Comparison of ENCODE assay signal across 9 cellular contexts in the genomic region with DNA sequence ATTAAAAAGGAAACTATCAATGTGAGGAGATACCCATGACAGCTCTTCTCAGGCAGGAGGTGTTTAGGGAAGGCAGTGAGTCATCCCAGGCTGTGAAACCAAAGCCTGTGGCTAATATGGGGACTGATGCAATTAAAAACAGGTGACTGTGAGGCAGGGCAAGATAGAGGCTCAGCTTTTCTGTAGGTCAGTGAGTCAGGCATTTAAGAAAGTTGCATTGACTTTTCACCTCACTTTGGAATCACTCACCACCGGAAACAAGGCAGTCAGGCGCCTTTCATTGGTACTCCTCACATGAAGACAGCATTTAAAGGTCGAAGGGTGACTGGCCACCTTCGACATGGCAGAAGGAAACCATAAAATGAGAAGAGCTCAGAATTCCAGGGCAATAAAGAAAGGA. TPM values are rescaled to one million over a fixed set of nuclear protein-coding genes. Genes with fewer than 3 reads are reported as not detected.
DNase-seq lines count a peak whose midpoint lies in the region; ATAC-seq, FAIRE-seq and TF ChIP-seq lines count a peak whose summit lies in the region.
"Had no signal": no experiment of that assay in that cellular context is flagged by ENCODE, and none has a peak within 500 bp of the region (broad histone marks: within the 10 kb centered on the region; RNA-seq: fewer than 3 reads in every experiment).

No MANE protein-coding gene starts in this region.

- H3K27me3 Mint-ChIP-seq in GM23338 (ENCODE audit: insufficient read depth, low read depth, poor library complexity): peaks cover 1% of the 10 kb centered on the region

- DNase-seq in NCI-H460 (ENCODE audit: extremely low read depth, low read depth) (peak; percentile 21), kidney epithelial cell (ENCODE audit: low read depth) (peak; percentile 92), epidermal melanocyte (ENCODE audit: insufficient read length, low spot score) (no peak), GM23338 (ENCODE audit: low spot score) (no peak), esophagus muscularis mucosa (ENCODE audit: extremely low spot score) (no peak), D721Med (ENCODE audit: insufficient read length, low spot score) (no peak)
- DNase-seq: T1000 had no signal

- peak overlapping the region; percentile 27; the same call in 1 of the 2 replicates for H3K27ac ChIP-seq in HEK293 (ENCODE audit: extremely low read depth, low read depth, low read length)
- H3K27ac ChIP-seq in GM23338 (ENCODE audit: low read depth): no peak overlapping the region
- H3K27ac ChIP-seq in esophagus muscularis mucosa (replicated peaks in 1 of 4): no peak overlapping the region

- CTCF ChIA-PET in HEK293 (lab: Yijun Ruan, JAX): interaction anchor here (0.8 to 1.6 kb wide), 3 partner anchors 10 to 229 kb away, joined by 3 to 4 read pairs (median 3); no protein-coding TSS in a partner anchor

- peaks cover 4% of the 10 kb centered on the region; the same call in 2 of the 3 replicates for H3K4me1 Mint-ChIP-seq in GM23338

- ATAC-seq in GM18519 (IDR thresholded peaks at IDR 0.05; ENCODE audit: low FRiP score, unreplicated experiment) (peak; percentile 45), GM23338 (no peak)

- TF ChIP-seq EP300 in esophagus muscularis mucosa (IDR thresholded peaks at IDR 0.05): no peak

- H3K36me3 Mint-ChIP-seq in GM23338 (ENCODE audit: low read depth): no peaks in the 10 kb centered on the region

- H3K27me3 ChIP-seq in kidney epithelial cell (ENCODE audit: control insufficient read depth, insufficient read depth, low read length) (no peaks in the 10 kb centered on the region), GM23338 (ENCODE audit: insufficient read depth) (no peaks in the 10 kb centered on the region), esophagus muscularis mucosa (no peaks in the 10 kb centered on the region)

- no peak for TF ChIP-seq POLR2A in esophagus muscularis mucosa (IDR thresholded peaks at IDR 0.05; ENCODE audit: low read depth)

- H3K27ac Mint-ChIP-seq in GM23338: no peak overlapping the region

- no peaks in the 10 kb centered on the region for H3F3A ChIP-seq in GM23338 (replicated peaks; ENCODE audit: low read depth)

- POLR2A ChIA-PET in HEK293 (lab: Yijun Ruan, JAX): no interaction called here

- H3K4me1 ChIP-seq in HEK293 (ENCODE audit: control insufficient read depth, insufficient read depth, low read length) (no peaks in the 10 kb centered on the region), GM23338 (ENCODE audit: insufficient read depth) (no peaks in the 10 kb centered on the region), esophagus muscularis mucosa (no peaks in the 10 kb centered on the region)

- 71% methylated on average over 4 of the region's 4 CpGs for WGBS in esophagus muscularis mucosa

- H4K20me1 ChIP-seq in GM23338 (replicated peaks; ENCODE audit: insufficient read depth): no peaks in the 10 kb centered on the region

- H3K9me3 ChIP-seq in HEK293 (ENCODE audit: control insufficient read depth, insufficient read depth, low read depth, low read length) (no peaks in the 10 kb centered on the region), esophagus muscularis mucosa (no peaks in the 10 kb centered on the region)

- H3K4me3 ChIP-seq in HEK293 (ENCODE audit: low read depth, low read length): no peak overlapping the region
- no peak overlapping the region for H3K4me3 ChIP-seq in kidney epithelial cell (ENCODE audit: low read depth, low read length)
- no peak overlapping the region for H3K4me3 ChIP-seq in GM23338
- no peak overlapping the region for H3K4me3 ChIP-seq in esophagus muscularis mucosa

- TF ChIP-seq CTCF in HEK293 (tag by site-specific recombination; IDR thresholded peaks at IDR 0.05) (no peak), kidney epithelial cell (IDR thresholded peaks at IDR 0.05; ENCODE audit: insufficient read depth, low read length, poor library complexity, severe bottlenecking) (no peak), GM23338 (conservative IDR thresholded peaks at IDR 0.05; ENCODE audit: low read depth in 2 of 2) (no peak), esophagus muscularis mucosa (IDR thresholded peaks at IDR 0.05) (no peak), D721Med (IDR thresholded peaks at IDR 0.05; ENCODE audit: insufficient read depth, missing control alignments) (no peak)

- intact Hi-C loops in esophagus muscularis mucosa (cut with DNase I): no loop called here

- no peak overlapping the region for H2AFZ ChIP-seq in GM23338

- no peaks in the 10 kb centered on the region for H3K79me2 ChIP-seq in GM23338 (replicated peaks; ENCODE audit: insufficient read depth)

- H3K36me3 ChIP-seq in HEK293 (ENCODE audit: control insufficient read depth in 2 of 2, insufficient read depth in 1 of 2, low read length in 2 of 2): no peaks in the 10 kb centered on the region
- H3K36me3 ChIP-seq in kidney epithelial cell (ENCODE audit: control insufficient read depth, insufficient read depth, low read length): no peaks in the 10 kb centered on the region
- no peaks in the 10 kb centered on the region for H3K36me3 ChIP-seq in GM23338 (ENCODE audit: insufficient read depth)
- H3K36me3 ChIP-seq in esophagus muscularis mucosa: no peaks in the 10 kb centered on the region

- H3K4me3 Mint-ChIP-seq in GM23338: no peak overlapping the region

- no peaks in the 10 kb centered on the region; the same call in 2 of the 3 replicates for H3K9me3 Mint-ChIP-seq in GM23338

- peaks cover 24% of the 10 kb centered on the region for H3K9me2 ChIP-seq in GM23338 (ENCODE audit: insufficient read depth)

- no peak for FAIRE-seq in D721Med (lab: Jason Lieb, UNC)

- no peak overlapping the region for H3K4me2 ChIP-seq in GM23338

TF ChIP-seq in HEK293, 187 proteins besides CTCF, POLR2A, EP300 and RAD21 (continues in another document):
- TF ChIP-seq, protein P1, sequence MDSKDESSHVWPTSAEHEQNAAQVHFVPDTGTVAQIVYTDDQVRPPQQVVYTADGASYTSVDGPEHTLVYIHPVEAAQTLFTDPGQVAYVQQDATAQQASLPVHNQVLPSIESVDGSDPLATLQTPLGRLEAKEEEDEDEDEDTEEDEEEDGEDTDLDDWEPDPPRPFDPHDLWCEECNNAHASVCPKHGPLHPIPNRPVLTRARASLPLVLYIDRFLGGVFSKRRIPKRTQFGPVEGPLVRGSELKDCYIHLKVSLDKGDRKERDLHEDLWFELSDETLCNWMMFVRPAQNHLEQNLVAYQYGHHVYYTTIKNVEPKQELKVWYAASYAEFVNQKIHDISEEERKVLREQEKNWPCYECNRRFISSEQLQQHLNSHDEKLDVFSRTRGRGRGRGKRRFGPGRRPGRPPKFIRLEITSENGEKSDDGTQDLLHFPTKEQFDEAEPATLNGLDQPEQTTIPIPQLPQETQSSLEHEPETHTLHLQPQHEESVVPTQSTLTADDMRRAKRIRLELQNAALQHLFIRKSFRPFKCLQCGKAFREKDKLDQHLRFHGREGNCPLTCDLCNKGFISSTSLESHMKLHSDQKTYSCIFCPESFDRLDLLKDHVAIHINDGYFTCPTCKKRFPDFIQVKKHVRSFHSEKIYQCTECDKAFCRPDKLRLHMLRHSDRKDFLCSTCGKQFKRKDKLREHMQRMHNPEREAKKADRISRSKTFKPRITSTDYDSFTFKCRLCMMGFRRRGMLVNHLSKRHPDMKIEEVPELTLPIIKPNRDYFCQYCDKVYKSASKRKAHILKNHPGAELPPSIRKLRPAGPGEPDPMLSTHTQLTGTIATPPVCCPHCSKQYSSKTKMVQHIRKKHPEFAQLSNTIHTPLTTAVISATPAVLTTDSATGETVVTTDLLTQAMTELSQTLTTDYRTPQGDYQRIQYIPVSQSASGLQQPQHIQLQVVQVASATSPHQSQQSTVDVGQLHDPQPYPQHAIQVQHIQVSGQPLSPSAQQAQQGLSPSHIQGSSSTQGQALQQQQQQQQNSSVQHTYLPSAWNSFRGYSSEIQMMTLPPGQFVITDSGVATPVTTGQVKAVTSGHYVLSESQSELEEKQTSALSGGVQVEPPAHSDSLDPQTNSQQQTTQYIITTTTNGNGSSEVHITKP (tag by site-specific recombination; IDR thresholded peaks at IDR 0.05): peak; percentile 14; the same call in 1 of the 2 replicates
- no peak for TF ChIP-seq ZNF311 (tag by site-specific recombination; IDR thresholded peaks at IDR 0.05; ENCODE audit: borderline replicate concordance)

RNA-seq across cellular contexts. Expression of a gene that starts 54.5 kb away (rescaled TPM):
- 28.5 and 30.1 TPM in 2 replicates for total RNA-seq in NCI-H460 (2014; rRNA removed; shearing (Covaris generic))
- polyA plus RNA-seq in NCI-H460 (2014; cell fraction: nucleus; rRNA removed): 4.1 and 4.7 TPM in 2 replicates
- total RNA-seq in kidney epithelial cell: 6.9 and 7.1 TPM in 2 replicates
- total RNA-seq in GM23338 (2014; rRNA removed; shearing (Covaris generic)): 0.66 and 1.4 TPM in 2 replicates
- 1.3 and 1.7 TPM in 2 replicates for polyA plus RNA-seq in GM23338 (2016; fragmentation: Nextera tagmentation; extraction: Ambion mirVana)
- 1 to 10 TPM in 1 of 4 donors, under 1 TPM in 3; under 0.01 to 3.1 (median 0.45) TPM for total RNA-seq in esophagus muscularis mucosa

Comparison
In these comparisons a context has a peak if more than half of its experiments do, and no peak if none do; other contexts are left out.
1. DNase-seq: peak in NCI-H460 (single experiment) and kidney epithelial cell (single experiment); none in epidermal melanocyte (single experiment), GM23338 (single experiment), esophagus muscularis mucosa (single experiment) and D721Med (single experiment).